In genomic region chr11:72103754-72104167, GRCh38 we compare ENCODE assay signal across 8 cellular contexts. TPM values are rescaled to one million over a fixed set of nuclear protein-coding genes. Genes with fewer than 3 reads are reported as not detected.
A peak's percentile ranks its signal among the peaks of the same experiment; 100 is the strongest.
DNase-seq lines count a peak whose midpoint lies in the region; ATAC-seq and TF ChIP-seq lines count a peak whose summit lies in the region.

No MANE protein-coding gene starts in this region.

- no peak for TF ChIP-seq POLR2A in body of pancreas (IDR thresholded peaks at IDR 0.05)

- no peak overlapping the region for H3K4me3 ChIP-seq in body of pancreas
- H3K4me3 ChIP-seq in mesendoderm (ENCODE audit: low read length), result no peak overlapping the region
- H3K4me3 ChIP-seq in urinary bladder (ENCODE audit: low read depth, low read length), result no peak overlapping the region

- peak overlapping the region; percentile 64 for H4K5ac ChIP-seq in mesendoderm (ENCODE audit: low read length)

- TF ChIP-seq CTCF in body of pancreas (IDR thresholded peaks at IDR 0.05), result no peak

- no peaks in the 10 kb centered on the region for H3K9me3 ChIP-seq in body of pancreas

- H2BK120ac ChIP-seq in mesendoderm (ENCODE audit: low read depth, low read length), result no peak overlapping the region

- H3K23ac ChIP-seq in mesendoderm (ENCODE audit: low read length), result no peak overlapping the region

- peak overlapping the region; percentile 68 for H4K8ac ChIP-seq in mesendoderm (ENCODE audit: low read depth, low read length)

- peak overlapping the region; percentile 86 for H3K4me3 Mint-ChIP-seq in activated naive CD4-positive, alpha-beta T cell treated with anti-CD3 and anti-CD28 coated beads, Interleukin-2, amount 10 ng/mL, durations not matched to agents 7 days and 5 days

- H3K9me3 Mint-ChIP-seq in activated naive CD4-positive, alpha-beta T cell treated with anti-CD3 and anti-CD28 coated beads, Interleukin-2, amount 10 ng/mL, durations not matched to agents 7 days and 5 days, result no peaks in the 10 kb centered on the region

- peak overlapping the region; percentile 57 for H3K9ac ChIP-seq in mesendoderm (ENCODE audit: low read length)

- intact Hi-C loops in body of pancreas (cut with DNase I), result no loop called here

- H3K56ac ChIP-seq in mesendoderm (ENCODE audit: low read length), result peak overlapping the region; percentile 87

- H3K27me3 ChIP-seq in body of pancreas (no peaks in the 10 kb centered on the region), mesendoderm (ENCODE audit: insufficient read depth, low read length, poor library complexity) (no peaks in the 10 kb centered on the region)

- peaks cover 27% of the 10 kb centered on the region for H3K79me2 ChIP-seq in mesendoderm (ENCODE audit: control insufficient read depth, insufficient read depth, low read length)

- no peak overlapping the region for H2BK15ac ChIP-seq in mesendoderm (replicated peaks; ENCODE audit: low read depth)

- no peak for DNase-seq in activated naive CD4-positive, alpha-beta T cell treated with anti-CD3 and anti-CD28 coated beads, Interleukin-2, amount 10 ng/mL, durations not matched to agents 7 days and 5 days
- no peak for DNase-seq in activated naive CD4-positive, alpha-beta T cell treated with Interleukin-2 at 50 U/mL for 16 hours
- DNase-seq in body of pancreas (no peak), mesendoderm (no peak), NCI-H446 treated with DMSO at 0.1 percent for 48 hours (lab: John Stamatoyannopoulos, UW) (no peak), middle frontal gyrus (ENCODE audit: extremely low spot score, low spot score) (no peak)

- peaks cover 2 to 3% of the 10 kb centered on the region in 2 donors for H3K36me3 ChIP-seq in body of pancreas (replicated peaks in 1 of 2; ENCODE audit: insufficient read depth in 1 of 2, low read depth in 2 of 2)
- peaks cover under 1% of the 10 kb centered on the region for H3K36me3 ChIP-seq in mesendoderm (ENCODE audit: control insufficient read depth, insufficient read depth, low read length)
- H3K36me3 ChIP-seq in urinary bladder (ENCODE audit: insufficient read depth), result no peaks in the 10 kb centered on the region

- peak overlapping the region; percentile 74 to 95 (median 86) for H3K27ac ChIP-seq in body of pancreas
- peak overlapping the region; percentile 46 for H3K27ac ChIP-seq in mesendoderm (ENCODE audit: low read depth, low read length)
- H3K27ac ChIP-seq in urinary bladder (ENCODE audit: low read depth), result peak overlapping the region; percentile 83

- H2BK5ac ChIP-seq in mesendoderm (ENCODE audit: low read length), result peak overlapping the region; percentile 5

- ATAC-seq in body of pancreas (no peak), HG02885 (IDR thresholded peaks at IDR 0.05; ENCODE audit: poor library complexity, unreplicated experiment) (no peak)

- peaks cover 29% of the 10 kb centered on the region for H3K79me1 ChIP-seq in mesendoderm (ENCODE audit: low read length)

- CTCF ChIA-PET in activated naive CD4-positive, alpha-beta T cell treated with anti-CD3 and anti-CD28 coated beads, Interleukin-2, amount 10 ng/mL, durations not matched to agents 7 days and 5 days (lab: Charles Lee), result interaction anchor here (0.8 kb wide), 1 partner anchor 40 kb away, joined by 3 read pairs; no protein-coding TSS in a partner anchor

- H3K4ac ChIP-seq in mesendoderm (ENCODE audit: low read depth, low read length), result peak overlapping the region; percentile 90

- H3K4me2 ChIP-seq in mesendoderm (ENCODE audit: low read length), result peak overlapping the region; percentile 5

- WGBS in body of pancreas, 2 donors, result 74 to 77% methylated on average over 11 of the region's 11 CpGs
- no CpG with 5 or more reads among the region's 11 CpGs for WGBS in mesendoderm (ENCODE audit: extremely low coverage, insufficient coverage, low lambda C conversion rate)
- WGBS in urinary bladder, result 79% methylated on average over 11 of the region's 11 CpGs

- peak overlapping the region; percentile 4 for H2AK5ac ChIP-seq in mesendoderm (ENCODE audit: low read length)

- H3K18ac ChIP-seq in mesendoderm (ENCODE audit: low read length), result no peak overlapping the region

- no peaks in the 10 kb centered on the region for H3K27me3 Mint-ChIP-seq in activated naive CD4-positive, alpha-beta T cell treated with anti-CD3 and anti-CD28 coated beads, Interleukin-2, amount 10 ng/mL, durations not matched to agents 7 days and 5 days

- peaks cover 43% of the 10 kb centered on the region for H3K36me3 Mint-ChIP-seq in activated naive CD4-positive, alpha-beta T cell treated with anti-CD3 and anti-CD28 coated beads, Interleukin-2, amount 10 ng/mL, durations not matched to agents 7 days and 5 days

- peak overlapping the region; percentile 88 for H3K27ac Mint-ChIP-seq in activated naive CD4-positive, alpha-beta T cell treated with anti-CD3 and anti-CD28 coated beads, Interleukin-2, amount 10 ng/mL, durations not matched to agents 7 days and 5 days

- H3K4me1 Mint-ChIP-seq in activated naive CD4-positive, alpha-beta T cell treated with anti-CD3 and anti-CD28 coated beads, Interleukin-2, amount 10 ng/mL, durations not matched to agents 7 days and 5 days, result peaks cover 41% of the 10 kb centered on the region

- peaks cover 27% of the 10 kb centered on the region for H3K4me1 ChIP-seq in body of pancreas
- peaks cover 5% of the 10 kb centered on the region for H3K4me1 ChIP-seq in mesendoderm (ENCODE audit: control insufficient read depth, low read depth, low read length)
- H3K4me1 ChIP-seq in urinary bladder (ENCODE audit: insufficient read depth), result no peaks in the 10 kb centered on the region

RNA-seq across cellular contexts. Expression of gene LAMTOR1, which starts 0.7 kb away (rescaled TPM):
- total RNA-seq in body of pancreas (10 to 100 TPM; 65.6 to 66.9 TPM), urinary bladder (32.4 TPM)
- 88.6 TPM for polyA plus RNA-seq in mesendoderm (2013, experiment 1 of 2)
- 91.0 TPM for polyA plus RNA-seq in mesendoderm (2013, experiment 2 of 2)
- 147 TPM for polyA plus RNA-seq in urinary bladder

RNA-seq across cellular contexts. Expression of gene TOMT, which starts 2.0 kb away (rescaled TPM):
- not detected for total RNA-seq in body of pancreas
- not detected for polyA plus RNA-seq in mesendoderm (2013, experiment 1 of 2)
- polyA plus RNA-seq in mesendoderm (2013, experiment 2 of 2), result not detected
- not detected for total RNA-seq in urinary bladder
- polyA plus RNA-seq in urinary bladder, result not detected

RNA-seq across cellular contexts. Expression of gene ANAPC15, which starts 8.7 kb away (rescaled TPM):
- total RNA-seq in body of pancreas (10 to 100 TPM; 14.2 to 22.1 TPM), urinary bladder (7.7 TPM)
- 96.5 TPM for polyA plus RNA-seq in mesendoderm (2013, experiment 1 of 2)
- 94.0 TPM for polyA plus RNA-seq in mesendoderm (2013, experiment 2 of 2)
- polyA plus RNA-seq in urinary bladder, result 54.9 TPM

RNA-seq across cellular contexts. Expression of gene LRRC51, which starts 23.1 kb away (rescaled TPM):
- total RNA-seq in body of pancreas (1 to 10 TPM; 2.3 to 9.9 TPM), urinary bladder (5.0 TPM)
- 3.7 TPM for polyA plus RNA-seq in mesendoderm (2013, experiment 1 of 2)
- polyA plus RNA-seq in mesendoderm (2013, experiment 2 of 2), result 4.3 TPM
- polyA plus RNA-seq in urinary bladder, result 8.3 TPM

RNA-seq across cellular contexts. Expression of gene NUMA1, which starts 23.4 kb away (rescaled TPM):
- total RNA-seq in body of pancreas (100 to 1,000 TPM; 173 to 191 TPM), urinary bladder (193 TPM)
- 39.0 TPM for polyA plus RNA-seq in mesendoderm (2013, experiment 1 of 2)
- 37.3 TPM for polyA plus RNA-seq in mesendoderm (2013, experiment 2 of 2)
- 219 TPM for polyA plus RNA-seq in urinary bladder
